1 cellular context compared by ENCODE assay signal in the genomic region with DNA sequence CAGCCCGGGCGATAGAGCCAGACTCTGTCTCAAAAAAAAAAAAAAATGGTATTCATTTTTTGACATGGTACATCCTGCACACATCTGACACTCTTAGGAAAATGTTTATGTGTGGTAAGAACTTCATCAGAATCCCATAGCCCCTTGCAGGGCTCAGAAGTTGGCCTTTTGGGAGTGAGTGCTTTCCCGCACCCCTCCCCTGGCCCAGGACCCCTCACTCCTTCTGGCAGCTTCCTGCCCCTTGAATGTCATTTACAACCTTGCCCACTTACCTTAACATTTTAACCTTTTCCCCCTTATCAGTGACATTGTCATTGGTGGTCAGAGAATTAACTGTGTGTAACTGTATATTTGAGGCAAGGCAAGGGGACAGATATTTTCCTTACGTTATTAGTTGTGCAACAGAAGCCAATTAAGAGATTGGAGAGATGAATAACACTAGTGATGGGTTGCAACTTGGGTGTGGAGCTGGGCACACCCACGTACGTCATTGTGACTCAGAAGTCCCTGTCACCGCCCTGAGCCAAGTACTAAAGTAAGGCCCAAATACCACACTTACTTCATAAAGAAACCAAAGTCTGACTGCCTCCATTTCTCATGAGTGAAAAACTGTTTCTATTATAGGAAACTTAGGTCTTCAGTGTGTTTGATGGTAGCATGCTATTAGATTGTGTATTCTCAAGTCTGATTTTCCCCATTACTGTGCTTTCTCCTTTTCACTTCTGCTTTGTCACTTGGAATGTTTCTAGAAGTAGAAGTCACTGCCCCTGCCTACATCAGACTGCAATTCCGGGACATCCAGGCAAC.
TF ChIP-seq lines count a peak whose summit lies in the region.

No MANE protein-coding gene starts in this region.

TF ChIP-seq in SK-N-SH treated with all-trans-retinoic acid at 6 μM for 48 hours, 23 proteins besides CTCF, POLR2A, EP300 and RAD21 (continued from another document):
- no peak for TF ChIP-seq ZNF70 (CRISPR knock-in tag; IDR thresholded peaks at IDR 0.05)
- TF ChIP-seq ESRRG (CRISPR knock-in tag; IDR thresholded peaks at IDR 0.05) = no peak
